17 cellular contexts compared by ENCODE assay signal in genomic region chr2:6876299-6876698, GRCh38.
"Had no signal": no experiment of that assay in that cellular context is flagged by ENCODE, and none has a peak within 500 bp of the region (broad histone marks: within the 10 kb centered on the region; RNA-seq: fewer than 3 reads in every experiment).

No MANE protein-coding gene starts in this region.

- ATAC-seq: activated T-cell treated with anti-CD3 and anti-CD28 coated beads, Interleukin-2, amount 50 U/mL, for 4 hours; esophagus mucosa; gastroesophageal sphincter; heart left ventricle; left ventricle myocardium superior had no signal

- H3K27me3 ChIP-seq: adrenal gland, gastroesophageal sphincter, heart left ventricle, thyroid gland had no signal

- DNase-seq: activated CD4-positive, alpha-beta memory T cell treated with anti-CD3 and anti-CD28 coated beads for 36 hours; activated naive CD4-positive, alpha-beta T cell treated with anti-CD3 and anti-CD28 coated beads for 36 hours; activated T-cell treated with anti-CD3 and anti-CD28 coated beads, Interleukin-2, amount 50 U/mL, for 4 hours; adrenal gland; effector CD4-positive, alpha-beta T cell; heart left ventricle; left ventricle myocardium superior; occipital lobe; stimulated activated CD4-positive, alpha-beta T cell treated with anti-CD3 and anti-CD28 coated beads, Interleukin-12 subunit alpha, Interleukin-12 subunit beta, amount 100 ng/mL, for 4 hours; stimulated activated CD4-positive, alpha-beta T cell treated with anti-CD3 and anti-CD28 coated beads, Interleukin-1b, Interleukin-23, amount 100 ng/mL, for 48 hours; stimulated activated naive CD4-positive, alpha-beta T cell treated with Interleukin-2 at 50 U/mL for 16 hours; T-helper 2 cell; thyroid gland had no signal

- H3K27ac ChIP-seq: gastroesophageal sphincter, thyroid gland had no signal

- FAIRE-seq: bronchial epithelial cell, TTC549 had no signal
